ENCODE assay signal across 1 cellular context in genomic region chr16:57384248-57385070, GRCh38.
TF ChIP-seq lines count a peak whose summit lies in the region.

No MANE protein-coding gene starts in this region.

TF ChIP-seq in HCT116, 20 proteins besides CTCF, POLR2A, EP300 and RAD21 (continued from another document):
- no peak for TF ChIP-seq REST (IDR thresholded peaks at IDR 0.05; ENCODE audit: low read depth)
- no peak for TF ChIP-seq SP1 (IDR thresholded peaks at IDR 0.05; ENCODE audit: low read depth)
- TF ChIP-seq ELF1 (IDR thresholded peaks at IDR 0.05; ENCODE audit: borderline replicate concordance, low read depth) = no peak
- TF ChIP-seq JUND (IDR thresholded peaks at IDR 0.05) = no peak
